17 cellular contexts compared by ENCODE assay signal in genomic region chr2:242001853-242002252, GRCh38.
DNase-seq lines count a peak whose midpoint lies in the region; ATAC-seq and TF ChIP-seq lines count a peak whose summit lies in the region.
"Had no signal": no experiment of that assay in that cellular context is flagged by ENCODE, and none has a peak within 500 bp of the region (broad histone marks: within the 10 kb centered on the region; RNA-seq: fewer than 3 reads in every experiment).

No MANE protein-coding gene starts in this region.

- H3K36me3 Mint-ChIP-seq in CD4-positive, alpha-beta T cell (ENCODE audit: low read depth), result no peaks in the 10 kb centered on the region
- no peaks in the 10 kb centered on the region for H3K36me3 Mint-ChIP-seq in endodermal cell (ENCODE audit: low read depth)
- H3K36me3 Mint-ChIP-seq: CD8-positive, alpha-beta memory T cell had no signal

- in situ Hi-C loops in GM13977 (cut with MboI; ENCODE audit: low pct_unique_long_range_greater_than_20kb, low sequenced_read_pairs, unreplicated experiment), result no loop called here

- CTCF ChIA-PET in CD4-positive, alpha-beta T cell (lab: Charles Lee), result no interaction called here

- TF ChIP-seq CTCF in CD4-positive, alpha-beta T cell (IDR thresholded peaks at IDR 0.05), result no peak
- TF ChIP-seq CTCF in endodermal cell (conservative IDR thresholded peaks at IDR 0.05) (no peak), GM13977 (IDR thresholded peaks at IDR 0.05; ENCODE audit: extremely low read depth, insufficient read depth, missing control alignments) (no peak)

- no peaks in the 10 kb centered on the region for H3K9me3 ChIP-seq in CD4-positive, alpha-beta T cell (ENCODE audit: control insufficient read depth, low read length)
- no peaks in the 10 kb centered on the region for H3K9me3 ChIP-seq in endodermal cell (ENCODE audit: control insufficient read depth, low read length)

- POLR2A ChIA-PET in CD4-positive, alpha-beta T cell (lab: Charles Lee), result interaction anchor here (1.1 to 1.2 kb wide), 2 partner anchors 19 to 30 kb away, joined by 3 read pairs; no protein-coding TSS in a partner anchor

- H3K27ac ChIP-seq in CD4-positive, alpha-beta T cell (ENCODE audit: low read depth, low read length), result no peak overlapping the region
- no peak overlapping the region for H3K27ac ChIP-seq in endodermal cell (ENCODE audit: low read depth, low read length)

- WGBS in endodermal cell (ENCODE audit: insufficient coverage in 1 of 2, insufficient read length in 1 of 2), 2 experiments, result 82 to 91% methylated on average over 2 to 8 of the region's 8 CpGs

- H3K27me3 Mint-ChIP-seq in CD4-positive, alpha-beta T cell, result no peaks in the 10 kb centered on the region
- peaks cover 2% of the 10 kb centered on the region for H3K27me3 Mint-ChIP-seq in endodermal cell (ENCODE audit: insufficient read depth)
- H3K27me3 Mint-ChIP-seq: CD8-positive, alpha-beta memory T cell had no signal

- no peaks in the 10 kb centered on the region for H3K9me3 Mint-ChIP-seq in CD4-positive, alpha-beta T cell
- peaks cover 18% of the 10 kb centered on the region for H3K9me3 Mint-ChIP-seq in endodermal cell
- H3K9me3 Mint-ChIP-seq: CD8-positive, alpha-beta memory T cell had no signal

- H3K36me3 ChIP-seq in endodermal cell (ENCODE audit: control insufficient read depth, insufficient read depth, low read length), result no peaks in the 10 kb centered on the region

- no peak overlapping the region for H3K4me3 ChIP-seq in endodermal cell (ENCODE audit: low read length)
- H3K4me3 ChIP-seq: GM12878 had no signal

- peaks cover 14% of the 10 kb centered on the region for H3K4me1 Mint-ChIP-seq in CD4-positive, alpha-beta T cell (ENCODE audit: low read depth)
- H3K4me1 Mint-ChIP-seq in endodermal cell, result no peaks in the 10 kb centered on the region

- intact Hi-C loops in cardiac septum (cut with DNase I), result no loop called here
- intact Hi-C loops in Right ventricle myocardium inferior (cut with DNase I), result no loop called here
- intact Hi-C loops in CD4-positive, alpha-beta T cell (cut with DNase I, micrococcal nuclease), result no loop called here
- intact Hi-C loops in sciatic nerve (cut with DNase I), result no loop called here

- ATAC-seq in Right ventricle myocardium inferior (no peak), sciatic nerve (no peak)
- no peak for ATAC-seq in CD4-positive, alpha-beta T cell (ENCODE audit: poor library complexity)
- ATAC-seq: GM12878 had no signal

- no peaks in the 10 kb centered on the region for H3K4me1 ChIP-seq in endodermal cell (ENCODE audit: control insufficient read depth, insufficient read depth, low read length)

- H3K4me3 Mint-ChIP-seq in CD4-positive, alpha-beta T cell, result peak overlapping the region; percentile 23
- no peak overlapping the region for H3K4me3 Mint-ChIP-seq in endodermal cell
- H3K4me3 Mint-ChIP-seq: CD8-positive, alpha-beta memory T cell; H9 had no signal

- H3K27me3 ChIP-seq in CD4-positive, alpha-beta T cell (ENCODE audit: control insufficient read depth, insufficient read depth, low read length), result no peaks in the 10 kb centered on the region
- no peaks in the 10 kb centered on the region for H3K27me3 ChIP-seq in endodermal cell (ENCODE audit: control insufficient read depth, insufficient read depth, low read length, poor library complexity, severe bottlenecking)

- peak overlapping the region; percentile 70 for H3K27ac Mint-ChIP-seq in CD4-positive, alpha-beta T cell
- H3K27ac Mint-ChIP-seq in endodermal cell, result no peak overlapping the region
- H3K27ac Mint-ChIP-seq: H9 had no signal

- DNase-seq in cardiac septum (ENCODE audit: low spot score) (peak; percentile 47), Right ventricle myocardium inferior (ENCODE audit: missing footprints) (no peak), endodermal cell (peak; percentile 17), sciatic nerve (ENCODE audit: low spot score) (peak; percentile 50), AML-193 (lab: John Stamatoyannopoulos, UW) (no peak), GM13977 (ENCODE audit: low spot score) (no peak)
- DNase-seq in CD4-positive, alpha-beta T cell, result no peak
- DNase-seq in stimulated activated CD4-positive, alpha-beta T cell treated with anti-CD3 and anti-CD28 coated beads, Interleukin-12 subunit alpha, Interleukin-12 subunit beta, amount 100 ng/mL, for 4 hours, result no peak
- DNase-seq: ACHN; CD8-positive, alpha-beta memory T cell; COR-L47; DMS 273 treated with DMSO at 0.1 percent for 48 hours; DMS53; DND-41; EL; H9 had no signal

- H3K9ac ChIP-seq in endodermal cell (ENCODE audit: extremely low read depth, low read length, poor library complexity, severe bottlenecking), result no peak overlapping the region

Comparison
In these comparisons a context has a peak if more than half of its experiments do, and no peak if none do; other contexts are left out.
1. DNase-seq: peak in cardiac septum (single experiment), endodermal cell (single experiment) and sciatic nerve (single experiment); none in Right ventricle myocardium inferior (single experiment), CD4-positive, alpha-beta T cell (0 of 10), AML-193 (0 of 2), GM13977 (single experiment) and stimulated activated CD4-positive, alpha-beta T cell treated with anti-CD3 and anti-CD28 coated beads, Interleukin-12 subunit alpha, Interleukin-12 subunit beta, amount 100 ng/mL, for 4 hours (single experiment).